Comparison of ENCODE assay signal across 27 cellular contexts in the genomic region with DNA sequence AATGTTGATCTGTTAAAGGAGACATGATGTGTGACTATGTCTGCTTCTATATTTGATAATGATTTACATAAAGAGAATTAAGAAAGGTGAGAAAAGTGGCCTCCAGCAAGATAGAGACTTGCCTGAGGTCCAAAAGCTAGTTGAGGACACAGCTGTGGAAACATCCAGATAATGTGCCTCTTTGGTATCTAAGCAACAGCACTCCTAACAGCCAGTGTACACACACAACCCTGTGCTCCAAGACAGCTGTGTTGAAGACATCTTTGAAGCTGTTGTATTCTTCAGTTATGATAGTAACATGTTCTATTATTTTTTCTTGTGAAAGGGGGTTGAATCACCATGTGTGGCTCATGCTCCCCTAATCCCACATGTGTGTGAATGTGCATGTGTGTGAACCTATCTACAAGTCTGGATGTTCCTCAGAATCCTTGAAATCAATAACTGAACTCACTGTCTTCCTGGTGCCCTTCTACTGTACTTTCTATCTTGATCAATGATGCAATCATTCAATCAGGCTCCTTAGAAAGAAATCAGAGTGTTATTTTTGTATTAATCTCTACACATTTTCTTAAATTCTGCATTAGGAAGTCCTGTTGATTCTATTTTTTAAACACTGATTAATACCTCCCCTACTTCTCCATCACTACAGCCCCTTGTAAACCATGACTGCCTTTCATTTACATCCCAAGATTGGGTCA.
DNase-seq lines count a peak whose midpoint lies in the region; ATAC-seq and TF ChIP-seq lines count a peak whose summit lies in the region.
"Had no signal": no experiment of that assay in that cellular context is flagged by ENCODE, and none has a peak within 500 bp of the region (broad histone marks: within the 10 kb centered on the region; RNA-seq: fewer than 3 reads in every experiment).

No MANE protein-coding gene starts in this region.

- no peaks in the 10 kb centered on the region for H3K9me3 ChIP-seq in ovary
- H3K9me3 ChIP-seq: pancreas, testis, uterus had no signal

- H3K27me3 ChIP-seq in ovary: no peaks in the 10 kb centered on the region
- H3K27me3 ChIP-seq: testis, uterus had no signal

- DNase-seq in left ventricle myocardium superior (no peak), cardiac septum (ENCODE audit: low spot score) (no peak), NCI-H748 (lab: John Stamatoyannopoulos, UW; ENCODE audit: unreplicated experiment) (peak; percentile 95), fibroblast of pulmonary artery (ENCODE audit: low read depth) (peak; percentile 25), UCSD-AML1 (lab: John Stamatoyannopoulos, UW; ENCODE audit: unreplicated experiment) (no peak), KG1 (lab: John Stamatoyannopoulos, UW) (no peak), ovary (no peak)
- DNase-seq: activated CD4-positive, alpha-beta memory T cell treated with anti-CD3 and anti-CD28 coated beads for 36 hours; activated CD8-positive, alpha-beta memory T cell treated with anti-CD3 and anti-CD28 coated beads, Interleukin-2, amount 50 U/mL, for 48 hours; C1 segment of cervical spinal cord; effector CD4-positive, alpha-beta T cell; EL; H9; natural killer cell; NCI-H1436; NCI-H2171 treated with DMSO at 0.1 percent for 48 hours; NCI-H526 treated with DMSO at 0.1 percent for 48 hours; pancreas; stimulated activated CD4-positive, alpha-beta T cell treated with anti-CD3 and anti-CD28 coated beads, Interleukin-4, amount 100 ng/mL, for 4 hours; stimulated activated naive CD4-positive, alpha-beta T cell; SW 1271; T1000; testis; uterus had no signal

- H3K4me3 ChIP-seq in fibroblast of pulmonary artery (replicated peaks; ENCODE audit: low read depth, low read length) (no peak overlapping the region), ovary (no peak overlapping the region)
- H3K4me3 ChIP-seq: pancreas, testis, uterus had no signal

- H3K4me1 ChIP-seq in ovary (ENCODE audit: insufficient read depth): no peaks in the 10 kb centered on the region
- H3K4me1 ChIP-seq: uterus had no signal

- H3K27ac ChIP-seq in ovary: no peak overlapping the region
- H3K27ac ChIP-seq: epithelial cell of prostate, pancreas, testis, uterus had no signal

- no peak for TF ChIP-seq EP300 in ovary (IDR thresholded peaks at IDR 0.05)

- TF ChIP-seq CTCF in fibroblast of pulmonary artery (IDR thresholded peaks at IDR 0.05; ENCODE audit: low read length, missing control alignments) (no peak), ovary (IDR thresholded peaks at IDR 0.05) (no peak)

- no peaks in the 10 kb centered on the region for H3K36me3 ChIP-seq in ovary
- H3K36me3 ChIP-seq: pancreas, uterus had no signal

- intact Hi-C loops in left ventricle myocardium superior (cut with micrococcal nuclease): no loop called here
- intact Hi-C loops in cardiac septum (cut with DNase I): no loop called here
- intact Hi-C loops in ovary (cut with DNase I): no loop called here

- ATAC-seq in left ventricle myocardium superior: peak; percentile 37
- ATAC-seq: left lobe of liver, natural killer cell, Right ventricle myocardium inferior had no signal

- no peak for TF ChIP-seq POLR2A in ovary (IDR thresholded peaks at IDR 0.05)

Comparison
In these comparisons a context has a peak if more than half of its experiments do, and no peak if none do; other contexts are left out.
1. DNase-seq: peak in NCI-H748 (single experiment) and fibroblast of pulmonary artery (single experiment); none in left ventricle myocardium superior (single experiment), cardiac septum (single experiment), UCSD-AML1 (single experiment), KG1 (single experiment) and ovary (0 of 5).